ENCODE assay signal across 8 cellular contexts in genomic region chr11:60775420-60775961, GRCh38. TPM values are rescaled to one million over a fixed set of nuclear protein-coding genes. Genes with fewer than 3 reads are reported as not detected.
DNase-seq lines count a peak whose midpoint lies in the region; ATAC-seq and TF ChIP-seq lines count a peak whose summit lies in the region.

No MANE protein-coding gene starts in this region.

- CTCF ChIA-PET in HEK293T (lab: Yijun Ruan, JAX): interaction anchor here (1.0 to 1.5 kb wide), 5 partner anchors 9 to 112 kb away, joined by 3 to 6 read pairs (median 5); no protein-coding TSS in a partner anchor
- CTCF ChIA-PET in SK-N-SH (lab: Yijun Ruan, JAX): interaction anchor here (0.5 to 7.3 kb wide), 32 partner anchors 9 to 610 kb away, joined by 3 to 67 read pairs (median 4); partner anchors contain the start of genes PTGDR2 and TMEM109

- H3K27ac ChIP-seq in SK-N-SH (ENCODE audit: low read depth in 2 of 2, low read length in 1 of 2): no peak overlapping the region

- H3K4me1 ChIP-seq in SK-N-SH (ENCODE audit: control insufficient read depth in 1 of 2, insufficient read depth in 2 of 2, low read depth in 1 of 2, low read length in 1 of 2): peaks cover 3 to 6% of the 10 kb centered on the region in 2 experiments; a peak in 2 of 4 replicates

- TF ChIP-seq CTCF in GM06990 (IDR thresholded peaks at IDR 0.05; ENCODE audit: insufficient read depth, low read length, poor library complexity, severe bottlenecking) (peak; percentile 91), SK-N-SH (IDR thresholded peaks at IDR 0.05) (peak; percentile 94)

- peak; percentile 83 for TF ChIP-seq RAD21 in SK-N-SH (IDR thresholded peaks at IDR 0.05; ENCODE audit: low read length)

- intact Hi-C loops in Right ventricle myocardium superior (cut with DNase I): loop anchor here (5.0 kb wide), 1 partner anchor 127 kb away; no protein-coding TSS in a partner anchor

- no peak for TF ChIP-seq EP300 in SK-N-SH (IDR thresholded peaks at IDR 0.05; ENCODE audit: borderline replicate concordance in 1 of 2, low read depth in 1 of 2, low read length in 1 of 2)

- H3K9ac ChIP-seq in SK-N-SH: no peak overlapping the region

- H3K27me3 ChIP-seq in GM06990 (replicated peaks; ENCODE audit: control insufficient read depth, insufficient read depth, low read length): no peaks in the 10 kb centered on the region
- no peaks in the 10 kb centered on the region for H3K27me3 ChIP-seq in SK-N-SH (ENCODE audit: insufficient read depth)

- no peak overlapping the region for H3K4me2 ChIP-seq in SK-N-SH

- H3K4me3 ChIP-seq in GM06990 (replicated peaks; ENCODE audit: low read depth, low read length): no peak overlapping the region
- peak overlapping the region in 1 of 2 experiments; percentile 45; a peak in 1 of 4 replicates for H3K4me3 ChIP-seq in SK-N-SH (ENCODE audit: low read depth in 2 of 2, low read length in 1 of 2)

- no peaks in the 10 kb centered on the region for H3K36me3 ChIP-seq in GM06990 (ENCODE audit: control insufficient read depth, insufficient read depth, low read length)
- no peaks in the 10 kb centered on the region for H3K36me3 ChIP-seq in SK-N-SH (replicated peaks in 1 of 2; ENCODE audit: control insufficient read depth in 1 of 2, insufficient read depth in 2 of 2, low read length in 1 of 2)

- no peaks in the 10 kb centered on the region for H3K79me2 ChIP-seq in SK-N-SH (ENCODE audit: insufficient read depth)

- no peaks in the 10 kb centered on the region for H3K9me3 ChIP-seq in SK-N-SH

- POLR2A ChIA-PET in HEK293T (lab: Yijun Ruan, JAX): no interaction called here
- POLR2A ChIA-PET in SK-N-SH (lab: Yijun Ruan, JAX): no interaction called here

- no peaks in the 10 kb centered on the region for H3K9me2 ChIP-seq in SK-N-SH

- no peak overlapping the region for H2AFZ ChIP-seq in SK-N-SH (ENCODE audit: low read depth)

- WGBS in SK-N-SH (ENCODE audit: low lambda C conversion rate): 19% methylated on average over 13 of the region's 15 CpGs

- DNase-seq in GM06990 (ENCODE audit: extremely low read depth, insufficient read length) (peak; percentile 71), HEK293T (ENCODE audit: extremely low spot score) (peak; percentile 87), NCI-H1048 (lab: John Stamatoyannopoulos, UW) (peak; percentile 47), SK-N-SH (peak; percentile 85), Right ventricle myocardium superior (peak; percentile 77), putamen (ENCODE audit: low spot score) (peak; percentile 77), mesenteric fat pad (ENCODE audit: low spot score) (no peak)
- DNase-seq in activated naive CD4-positive, alpha-beta T cell treated with anti-CD3 and anti-CD28 coated beads, Interleukin-2, amount 50 U/mL, for 16 hours: peak; percentile 81

- ATAC-seq in Right ventricle myocardium superior (ENCODE audit: poor library complexity): peak; percentile 88

- no peaks in the 10 kb centered on the region for H3F3A ChIP-seq in SK-N-SH (replicated peaks; ENCODE audit: insufficient read depth)

- no peaks in the 10 kb centered on the region for H4K20me1 ChIP-seq in SK-N-SH (ENCODE audit: insufficient read depth)

TF ChIP-seq in HEK293T, 16 proteins besides CTCF, POLR2A, EP300 and RAD21:
- no peak for TF ChIP-seq ELF4 (IDR thresholded peaks at IDR 0.05)
- no peak for TF ChIP-seq FOXA1 (IDR thresholded peaks at IDR 0.05)
- TF ChIP-seq BHLHE40 (IDR thresholded peaks at IDR 0.05; ENCODE audit: borderline replicate concordance): no peak
- TF ChIP-seq PKNOX1 (IDR thresholded peaks at IDR 0.05): no peak
- TF ChIP-seq NFRKB (IDR thresholded peaks at IDR 0.05): no peak
- no peak for TF ChIP-seq L3MBTL2 (conservative IDR thresholded peaks at IDR 0.05)
- no peak for TF ChIP-seq ZNF384 (IDR thresholded peaks at IDR 0.05)
- TF ChIP-seq LEF1 (IDR thresholded peaks at IDR 0.05; ENCODE audit: borderline replicate concordance): no peak

TF ChIP-seq in SK-N-SH, 30 proteins besides CTCF, POLR2A, EP300 and RAD21:
- TF ChIP-seq MXI1 (IDR thresholded peaks at IDR 0.05; ENCODE audit: low read depth, low read length) (peak; percentile 32; the same call in 1 of the 2 replicates), FOSL2 (IDR thresholded peaks at IDR 0.05; ENCODE audit: borderline replicate concordance, low read depth) (0 out of 2 replicates have a peak, but pooled peaks have one; percentile 30), FOXM1 (IDR thresholded peaks at IDR 0.05; ENCODE audit: low read depth) (no peak), SMC3 (IDR thresholded peaks at IDR 0.05; ENCODE audit: low read depth, low read length) (peak; percentile 64)

RNA-seq across cellular contexts. Expression of gene MS4A10, which starts 9.6 kb away (rescaled TPM):
- polyA plus RNA-seq in SK-N-SH (2012; rRNA removed): not detected in 2 replicates
- polyA plus RNA-seq in SK-N-SH (2012; cell fraction: cytosol; rRNA removed): not detected in 2 replicates
- not detected in 2 replicates for polyA plus RNA-seq in SK-N-SH (2012; cell fraction: nucleus; rRNA removed)
- not detected for total RNA-seq in Right ventricle myocardium superior
- not detected for total RNA-seq in mesenteric fat pad

RNA-seq across cellular contexts. Expression of gene MS4A15, which starts 18.8 kb away (rescaled TPM):
- polyA plus RNA-seq in SK-N-SH (2012; rRNA removed): not detected in 2 replicates
- polyA plus RNA-seq in SK-N-SH (2012; cell fraction: cytosol; rRNA removed): not detected in 2 replicates
- 0.04 TPM in 1 of 2 replicates, not detected in the other for polyA plus RNA-seq in SK-N-SH (2012; cell fraction: nucleus; rRNA removed)
- not detected for total RNA-seq in Right ventricle myocardium superior
- not detected for total RNA-seq in mesenteric fat pad

RNA-seq across cellular contexts. Expression of gene MS4A18, which starts 51.0 kb away (rescaled TPM):
- not detected in 2 replicates for polyA plus RNA-seq in SK-N-SH (2012; rRNA removed)
- not detected in 2 replicates for polyA plus RNA-seq in SK-N-SH (2012; cell fraction: cytosol; rRNA removed)
- polyA plus RNA-seq in SK-N-SH (2012; cell fraction: nucleus; rRNA removed): not detected in 2 replicates
- not detected for total RNA-seq in Right ventricle myocardium superior
- not detected for total RNA-seq in mesenteric fat pad
